In the genomic region with DNA sequence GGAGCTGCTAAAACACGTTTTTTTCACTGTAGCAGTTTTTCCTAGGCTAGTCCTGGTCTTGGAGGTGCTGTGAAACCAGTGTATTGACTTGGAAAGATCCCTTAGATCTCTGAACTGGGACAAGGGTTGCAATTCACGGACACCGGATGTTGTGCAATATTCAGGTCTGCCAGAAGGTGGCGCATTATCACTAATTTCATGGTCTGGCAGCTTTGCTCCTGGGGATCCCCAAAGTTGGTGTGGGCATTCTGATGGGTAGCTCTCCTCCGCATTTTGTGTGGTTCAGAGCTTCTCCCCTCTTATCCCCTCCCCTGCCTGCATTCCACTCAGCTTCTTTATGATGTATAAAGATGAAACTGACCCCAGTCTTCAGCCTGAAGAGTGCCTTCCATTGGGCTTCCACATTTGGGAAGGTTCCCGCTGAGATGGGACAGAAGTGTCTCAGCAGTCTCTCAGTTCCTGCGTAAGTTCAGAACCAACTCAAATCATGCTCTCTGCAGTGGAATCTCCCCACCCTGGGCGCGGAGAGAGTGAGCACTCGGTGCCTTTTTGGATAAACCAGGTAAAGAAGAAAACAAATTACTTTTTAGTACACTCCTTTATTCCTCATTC, we compare ENCODE assay signal across 8 cellular contexts.
DNase-seq lines count a peak whose midpoint lies in the region; ATAC-seq and TF ChIP-seq lines count a peak whose summit lies in the region.

No MANE protein-coding gene starts in this region.

- TF ChIP-seq CTCF in AG04449 (IDR thresholded peaks at IDR 0.05; ENCODE audit: insufficient read depth, low read length, missing control alignments) (peak; percentile 41), spleen (IDR thresholded peaks at IDR 0.05 in 8 of 11, conservative IDR thresholded peaks at IDR 0.05 in 3 of 11) (peak in 8 of 11 experiments; percentile 31 to 71 (median 56))

- H3K27me3 Mint-ChIP-seq in activated CD4-positive, alpha-beta T cell treated with anti-CD3 and anti-CD28 coated beads, Interleukin-2, amount 10 ng/mL, durations not matched to agents 7 days and 5 days, result no peaks in the 10 kb centered on the region

- no peaks in the 10 kb centered on the region for H3K36me3 Mint-ChIP-seq in activated CD4-positive, alpha-beta T cell treated with anti-CD3 and anti-CD28 coated beads, Interleukin-2, amount 10 ng/mL, durations not matched to agents 7 days and 5 days (ENCODE audit: low read depth)

- no peak for DNase-seq in AG04449 (ENCODE audit: low read depth, low spot score)
- DNase-seq in GM03348 (ENCODE audit: low spot score), result peak; percentile 74
- peak; percentile 35 for DNase-seq in NCI-H1417 treated with DMSO at 0.1 percent for 48 hours (lab: John Stamatoyannopoulos, UW)
- DNase-seq in activated CD4-positive, alpha-beta T cell treated with anti-CD3 and anti-CD28 coated beads, Interleukin-2, amount 10 ng/mL, durations not matched to agents 7 days and 5 days, result peak; percentile 61
- peak; percentile 25 for DNase-seq in left cardiac atrium
- no peak for DNase-seq in spleen
- DNase-seq in stimulated activated naive CD4-positive, alpha-beta T cell (lab: John Stamatoyannopoulos, UW), result no peak

- no peaks in the 10 kb centered on the region for H3K27me3 ChIP-seq in spleen (replicated peaks in 1 of 7)

- no peak overlapping the region for H3K4me3 ChIP-seq in AG04449 (ENCODE audit: low read depth, low read length)
- H3K4me3 ChIP-seq in spleen, result no peak overlapping the region

- H3K4me1 ChIP-seq in spleen, result no peaks in the 10 kb centered on the region

- intact Hi-C loops in left cardiac atrium (cut with DNase I) (loop anchor here in 1 of 2 donors (2.0 kb wide), 1 partner anchor 118 kb away; no protein-coding TSS in a partner anchor), spleen (cut with DNase I; ENCODE audit: low total_unique reads) (no loop called here)

- H3K9me3 ChIP-seq in spleen, result no peaks in the 10 kb centered on the region

- peak; percentile 70 for ATAC-seq in HG02623 (IDR thresholded peaks at IDR 0.05; ENCODE audit: unreplicated experiment)
- ATAC-seq in left cardiac atrium, result peak in 1 of 2 donors; percentile 61

- no peak overlapping the region for H3K4me3 Mint-ChIP-seq in activated CD4-positive, alpha-beta T cell treated with anti-CD3 and anti-CD28 coated beads, Interleukin-2, amount 10 ng/mL, durations not matched to agents 7 days and 5 days

- H3K27ac Mint-ChIP-seq in activated CD4-positive, alpha-beta T cell treated with anti-CD3 and anti-CD28 coated beads, Interleukin-2, amount 10 ng/mL, durations not matched to agents 7 days and 5 days, result no peak overlapping the region

- no peaks in the 10 kb centered on the region for H3K4me1 Mint-ChIP-seq in activated CD4-positive, alpha-beta T cell treated with anti-CD3 and anti-CD28 coated beads, Interleukin-2, amount 10 ng/mL, durations not matched to agents 7 days and 5 days

- H3K27ac ChIP-seq in spleen, result no peak overlapping the region

- H3K9me3 Mint-ChIP-seq in activated CD4-positive, alpha-beta T cell treated with anti-CD3 and anti-CD28 coated beads, Interleukin-2, amount 10 ng/mL, durations not matched to agents 7 days and 5 days, result no peaks in the 10 kb centered on the region

- CTCF ChIA-PET in AG04449 (lab: Yijun Ruan, JAX), result interaction anchor here (0.7 to 3.3 kb wide), 13 partner anchors 10 to 388 kb away, joined by 3 to 17 read pairs (median 3); no protein-coding TSS in a partner anchor
- CTCF ChIA-PET in activated CD4-positive, alpha-beta T cell treated with anti-CD3 and anti-CD28 coated beads, Interleukin-2, amount 10 ng/mL, durations not matched to agents 7 days and 5 days (lab: Charles Lee), result interaction anchor here (1.3 kb wide), 1 partner anchor 15 kb away, joined by 3 read pairs; no protein-coding TSS in a partner anchor

- no peaks in the 10 kb centered on the region for H3K36me3 ChIP-seq in spleen

- TF ChIP-seq POLR2A in spleen (IDR thresholded peaks at IDR 0.05), result no peak

- POLR2A ChIA-PET in AG04449 (lab: Yijun Ruan, JAX), result no interaction called here
- POLR2A ChIA-PET in activated CD4-positive, alpha-beta T cell treated with anti-CD3 and anti-CD28 coated beads, Interleukin-2, amount 10 ng/mL, durations not matched to agents 7 days and 5 days (lab: Charles Lee), result no interaction called here

- 35 to 44% (median 37%) methylated on average over 10 of the region's 10 CpGs for WGBS in spleen, 5 donors

Comparison
In these comparisons a context has a peak if more than half of its experiments do, and no peak if none do; other contexts are left out.
1. DNase-seq: peak in GM03348 (single experiment), NCI-H1417 treated with DMSO at 0.1 percent for 48 hours (single experiment), activated CD4-positive, alpha-beta T cell treated with anti-CD3 and anti-CD28 coated beads, Interleukin-2, amount 10 ng/mL, durations not matched to agents 7 days and 5 days (single experiment) and left cardiac atrium (single experiment); none in AG04449 (single experiment), spleen (single experiment) and stimulated activated naive CD4-positive, alpha-beta T cell (0 of 6).